16 cellular contexts compared by ENCODE assay signal in genomic region chr7:73768661-73769480, GRCh38. TPM values are rescaled to one million over a fixed set of nuclear protein-coding genes. Genes with fewer than 3 reads are reported as not detected.
DNase-seq lines count a peak whose midpoint lies in the region; ATAC-seq and TF ChIP-seq lines count a peak whose summit lies in the region.
"Had no signal": no experiment of that assay in that cellular context is flagged by ENCODE, and none has a peak within 500 bp of the region (broad histone marks: within the 10 kb centered on the region; RNA-seq: fewer than 3 reads in every experiment).

No MANE protein-coding gene starts in this region.

- H2AK9ac ChIP-seq in IMR-90 (replicated peaks; ENCODE audit: low read depth, low read length, poor library complexity) = no peak overlapping the region

- H3K4me1 Mint-ChIP-seq in CD8-positive, alpha-beta T cell (ENCODE audit: low read depth) = peaks cover 6% of the 10 kb centered on the region

- H3K9ac ChIP-seq in ES-I3 (ENCODE audit: low read depth, low read length) (peak overlapping the region; percentile 20; the same call in 1 of the 2 replicates), IMR-90 (ENCODE audit: low read depth, low read length) (no peak overlapping the region)

- 41% methylated on average over 15 of the region's 51 CpGs; no CpG with 5 or more reads in 1 of the 2 experiments for WGBS in IMR-90 (ENCODE audit: extremely low coverage in 2 of 2, insufficient read length in 1 of 2), 2 experiments
- 66% methylated on average over 51 of the region's 51 CpGs for WGBS in prostate gland

- dilution Hi-C loops in IMR-90 (cut with HindIII; ENCODE audit: low sequenced_read_pairs, unreplicated experiment) = no loop called here

- no peak overlapping the region for H2BK5ac ChIP-seq in IMR-90 (ENCODE audit: low read depth, low read length, poor library complexity, severe bottlenecking)

- BruUV-seq in IMR-90 (replicated peaks; lab: Mats Ljungman, UMichigan) = no TSS peak

- no peaks in the 10 kb centered on the region for H4K20me1 ChIP-seq in IMR-90 (ENCODE audit: insufficient read depth, low read length)

- H3K27ac ChIP-seq in IMR-90 (ENCODE audit: insufficient read depth, low read length) (no peak overlapping the region), prostate gland (peak overlapping the region; percentile 78 to 80)
- no peak overlapping the region for H3K27ac ChIP-seq in CD8-positive, alpha-beta T cell (ENCODE audit: low read depth, low read length)

- H4K91ac ChIP-seq in IMR-90 (ENCODE audit: insufficient read depth, low read depth, low read length) = no peak overlapping the region

- H3K27ac Mint-ChIP-seq in CD8-positive, alpha-beta T cell = no peak overlapping the region
- H3K27ac Mint-ChIP-seq: activated T-helper 1 cell treated with anti-CD3 and anti-CD28 coated beads, Interleukin-12 subunit alpha, Interleukin-12 subunit beta, Interleukin-2, Interleukin-4 antibody, amounts not matched to agents 30 ng/mL and 10 ng/mL and 1 ng/mL, durations not matched to agents 14 hours and 24 hours and 36 hours; memory B cell had no signal

- TF ChIP-seq POLR2A in IMR-90 (IDR thresholded peaks at IDR 0.05; ENCODE audit: low read depth, low read length) (no peak), prostate gland (IDR thresholded peaks at IDR 0.05) (no peak)

- H3K79me1 ChIP-seq in IMR-90 (ENCODE audit: low read depth in 1 of 2, low read length in 2 of 2) = no peaks in the 10 kb centered on the region

- no peaks in the 10 kb centered on the region for H3K36me3 Mint-ChIP-seq in CD8-positive, alpha-beta T cell

- H3K4me2 ChIP-seq in IMR-90 (ENCODE audit: low read depth, low read length) = no peak overlapping the region

- POLR2A ChIA-PET in IMR-90 (lab: Charles Lee; ENCODE audit: unreplicated experiment) = no interaction called here
- POLR2A ChIA-PET in CD8-positive, alpha-beta T cell (lab: Charles Lee) = no interaction called here

- H3K14ac ChIP-seq in IMR-90 (replicated peaks; ENCODE audit: low read depth, low read length) = no peak overlapping the region

- intact Hi-C loops in IMR-90 (cut with micrococcal nuclease) = no loop called here
- intact Hi-C loops in prostate gland (cut with DNase I) = no loop called here
- intact Hi-C loops in CD8-positive, alpha-beta T cell (cut with DNase I, micrococcal nuclease) = no loop called here

- H3K36me3 ChIP-seq in ES-I3 (ENCODE audit: insufficient read depth, low read length) = no peaks in the 10 kb centered on the region
- no peaks in the 10 kb centered on the region for H3K36me3 ChIP-seq in IMR-90 (ENCODE audit: control insufficient read depth, insufficient read depth, low read length)
- H3K36me3 ChIP-seq in prostate gland = no peaks in the 10 kb centered on the region
- H3K36me3 ChIP-seq in CD8-positive, alpha-beta T cell (ENCODE audit: insufficient read depth, low read length) = no peaks in the 10 kb centered on the region

- ATAC-seq in IMR-90 (ENCODE audit: low read depth) (0 out of 2 replicates have a peak, but pooled peaks have one; percentile 15), GM21526 (IDR thresholded peaks at IDR 0.05; ENCODE audit: low FRiP score, unreplicated experiment) (no peak)
- ATAC-seq in CD8-positive, alpha-beta T cell = no peak

- in situ Hi-C loops in IMR-90 (cut with MboI; ENCODE audit: low sequenced_read_pairs) = no loop called here

- no peak for DNase-seq in IMR-90
- DNase-seq in foreskin fibroblast = peak in 1 of 2 donors; percentile 17
- no peak for DNase-seq in prostate gland (ENCODE audit: low spot score)
- no peak for DNase-seq in stimulated activated naive CD4-positive, alpha-beta T cell treated with Interleukin-2 at 50 U/mL for 16 hours (lab: John Stamatoyannopoulos, UW)
- no peak for DNase-seq in CD8-positive, alpha-beta T cell
- DNase-seq: activated CD4-positive, alpha-beta T cell treated with anti-CD3 and anti-CD28 coated beads for 4 hours; effector memory CD4-positive, alpha-beta T cell; glutamatergic neuron; GOT3; NCI-H1436 had no signal

- H3K4me3 Mint-ChIP-seq in CD8-positive, alpha-beta T cell = no peak overlapping the region
- H3K4me3 Mint-ChIP-seq: activated T-helper 1 cell treated with anti-CD3 and anti-CD28 coated beads, Interleukin-12 subunit alpha, Interleukin-12 subunit beta, Interleukin-2, Interleukin-4 antibody, amounts not matched to agents 30 ng/mL and 10 ng/mL and 1 ng/mL, durations not matched to agents 14 hours and 24 hours and 36 hours had no signal

- no peak overlapping the region for H4K8ac ChIP-seq in IMR-90 (ENCODE audit: low read depth in 2 of 2, low read length in 2 of 2)

- TF ChIP-seq CTCF in IMR-90 (conservative IDR thresholded peaks at IDR 0.05; ENCODE audit: low read depth, low read length) = no peak
- peak; percentile 22 for TF ChIP-seq CTCF in foreskin fibroblast (IDR thresholded peaks at IDR 0.05; ENCODE audit: low read depth, low read length)
- TF ChIP-seq CTCF in prostate gland (IDR thresholded peaks at IDR 0.05) = no peak
- no peak for TF ChIP-seq CTCF in CD8-positive, alpha-beta T cell (IDR thresholded peaks at IDR 0.05)

- no peak overlapping the region for H3K18ac ChIP-seq in IMR-90 (ENCODE audit: low read depth, low read length)

- no peaks in the 10 kb centered on the region for H3K9me3 Mint-ChIP-seq in CD8-positive, alpha-beta T cell
- H3K9me3 Mint-ChIP-seq: activated T-helper 1 cell treated with anti-CD3 and anti-CD28 coated beads, Interleukin-12 subunit alpha, Interleukin-12 subunit beta, Interleukin-2, Interleukin-4 antibody, amounts not matched to agents 30 ng/mL and 10 ng/mL and 1 ng/mL, durations not matched to agents 14 hours and 24 hours and 36 hours; memory B cell had no signal

- H3K27me3 Mint-ChIP-seq in CD8-positive, alpha-beta T cell (ENCODE audit: low read depth) = peaks cover 38% of the 10 kb centered on the region

- no peak overlapping the region for H3K4ac ChIP-seq in IMR-90 (ENCODE audit: low read depth, low read length)

- H4K5ac ChIP-seq in IMR-90 (ENCODE audit: low read depth, low read length) = no peak overlapping the region

- CTCF ChIA-PET in IMR-90 (lab: Yijun Ruan, JAX) = no interaction called here
- CTCF ChIA-PET in CD8-positive, alpha-beta T cell (lab: Charles Lee) = no interaction called here

- no peak overlapping the region for H3K56ac ChIP-seq in IMR-90 (ENCODE audit: extremely low read depth, insufficient read depth, low read length)

- TF ChIP-seq RAD21 in IMR-90 (IDR thresholded peaks at IDR 0.05; ENCODE audit: low read length) = no peak

- H3K9me1 ChIP-seq in IMR-90 (ENCODE audit: insufficient read depth, low read length) = no peaks in the 10 kb centered on the region

- H2AFZ ChIP-seq in IMR-90 (replicated peaks; ENCODE audit: low read length, poor library complexity) = no peak overlapping the region

- H2AK5ac ChIP-seq in IMR-90 (ENCODE audit: low read depth, low read length) = no peak overlapping the region

- no peak overlapping the region for H3K4me3 ChIP-seq in IMR-90 (ENCODE audit: insufficient read depth, low read depth, low read length)
- no peak overlapping the region for H3K4me3 ChIP-seq in foreskin fibroblast (ENCODE audit: low read depth in 1 of 2, low read length in 2 of 2)
- H3K4me3 ChIP-seq in prostate gland = peak overlapping the region; percentile 34 to 42
- H3K4me3 ChIP-seq in CD8-positive, alpha-beta T cell (ENCODE audit: low read depth, low read length) = no peak overlapping the region
- H3K4me3 ChIP-seq: GM12878 had no signal

- H2BK20ac ChIP-seq in IMR-90 (ENCODE audit: low read depth, low read length) = no peak overlapping the region

- no peak overlapping the region for H2BK120ac ChIP-seq in IMR-90 (ENCODE audit: low read depth, low read length)

- H3K23ac ChIP-seq in IMR-90 (ENCODE audit: low read depth, low read length) = no peak overlapping the region

- H3K4me1 ChIP-seq in ES-I3 (ENCODE audit: insufficient read depth, low read length) (no peaks in the 10 kb centered on the region), IMR-90 (ENCODE audit: control insufficient read depth, insufficient read depth, low read length) (peaks cover 4% of the 10 kb centered on the region; the same call in 1 of the 2 replicates), prostate gland (replicated peaks) (no peaks in the 10 kb centered on the region)
- peaks cover 5% of the 10 kb centered on the region for H3K4me1 ChIP-seq in CD8-positive, alpha-beta T cell (ENCODE audit: insufficient read depth, low read length)

- H3K9me3 ChIP-seq in ES-I3 (ENCODE audit: control insufficient read depth, insufficient read depth, low read length) (no peaks in the 10 kb centered on the region), IMR-90 (ENCODE audit: control insufficient read depth, insufficient read depth, low read length) (no peaks in the 10 kb centered on the region; the same call in 1 of the 2 replicates), prostate gland (no peaks in the 10 kb centered on the region)
- H3K9me3 ChIP-seq in CD8-positive, alpha-beta T cell (ENCODE audit: low read length) = no peaks in the 10 kb centered on the region

- H3K27me3 ChIP-seq in IMR-90 (ENCODE audit: control insufficient read depth, insufficient read depth, low read length) = peaks cover 37% of the 10 kb centered on the region
- no peaks in the 10 kb centered on the region for H3K27me3 ChIP-seq in prostate gland (replicated peaks; ENCODE audit: insufficient read depth)
- peaks cover 8% of the 10 kb centered on the region for H3K27me3 ChIP-seq in CD8-positive, alpha-beta T cell (ENCODE audit: insufficient read depth, low read length)

- no peak overlapping the region for H2BK15ac ChIP-seq in IMR-90 (ENCODE audit: low read depth, low read length)

TF ChIP-seq in IMR-90, 13 proteins besides CTCF, POLR2A, EP300 and RAD21 (continues in another document):
- TF ChIP-seq SMC3 (IDR thresholded peaks at IDR 0.05; ENCODE audit: low read depth, low read length) (no peak), MXI1 (IDR thresholded peaks at IDR 0.05; ENCODE audit: borderline replicate concordance, low read depth, low read length) (no peak), FOS (IDR thresholded peaks at IDR 0.05; ENCODE audit: low read depth, low read length) (no peak)

RNA-seq across cellular contexts. Expression of gene CLDN3, which starts 1.2 kb away (rescaled TPM):
- total RNA-seq in IMR-90 (2012; rRNA removed) (0.18 TPM in 1 of 2 replicates, not detected in the other), prostate gland (100 to 1,000 TPM; 156 to 176 TPM)
- polyA plus RNA-seq in IMR-90 (2012; rRNA removed) = 0.12 and 0.16 TPM in 2 replicates
- polyA plus RNA-seq in IMR-90 (2012; cell fraction: cytosol; rRNA removed) = 0.30 and 0.37 TPM in 2 replicates
- polyA plus RNA-seq in IMR-90 (2012; cell fraction: nucleus; rRNA removed; ENCODE audit: low replicate concordance) = 0.12 TPM in 1 of 2 replicates, not detected in the other
- total RNA-seq in CD8-positive, alpha-beta T cell = not detected
- total RNA-seq: activated T-helper 1 cell treated with anti-CD3 and anti-CD28 coated beads, Interleukin-12 subunit alpha, Interleukin-12 subunit beta, Interleukin-2, Interleukin-4 antibody, amounts not matched to agents 30 ng/mL and 10 ng/mL and 1 ng/mL, durations not matched to agents 14 hours and 24 hours and 36 hours; GM12878; HT1080 had no signal

RNA-seq across cellular contexts. Expression of gene ABHD11, which starts 30.3 kb away (rescaled TPM):
- 13.4 and 14.2 TPM in 2 replicates for total RNA-seq in IMR-90 (2012; rRNA removed)
- polyA plus RNA-seq in IMR-90 (2012; rRNA removed) = 19.9 and 22.6 TPM in 2 replicates
- polyA plus RNA-seq in IMR-90 (2012; cell fraction: cytosol; rRNA removed) = 16.7 and 17.6 TPM in 2 replicates
- polyA plus RNA-seq in IMR-90 (2012; cell fraction: nucleus; rRNA removed; ENCODE audit: low replicate concordance) = 7.5 and 18.0 TPM in 2 replicates
- 10 to 100 TPM; 55.2 to 87.8 TPM for total RNA-seq in prostate gland
- 10 to 100 TPM; 12.2 to 12.3 TPM for total RNA-seq in CD8-positive, alpha-beta T cell

RNA-seq across cellular contexts. Expression of gene STX1A, which starts 49.4 kb away (rescaled TPM):
- total RNA-seq in IMR-90 (2012; rRNA removed) = 9.3 and 10.0 TPM in 2 replicates
- 22.0 and 22.6 TPM in 2 replicates for polyA plus RNA-seq in IMR-90 (2012; rRNA removed)
- polyA plus RNA-seq in IMR-90 (2012; cell fraction: cytosol; rRNA removed) = 9.5 and 18.4 TPM in 2 replicates
- polyA plus RNA-seq in IMR-90 (2012; cell fraction: nucleus; rRNA removed; ENCODE audit: low replicate concordance) = 99.0 and 183 TPM in 2 replicates
- 10 to 100 TPM in 1 of 2 donors, 1 to 10 TPM in 1; 6.8 to 15.3 TPM for total RNA-seq in prostate gland
- 10 to 100 TPM; 18.2 to 20.8 TPM for total RNA-seq in CD8-positive, alpha-beta T cell

Comparison
In these comparisons a context has a peak if more than half of its experiments do, and no peak if none do; other contexts are left out.
1. H3K27ac ChIP-seq: peak in prostate gland (2 of 2); none in IMR-90 (single experiment) and CD8-positive, alpha-beta T cell (single experiment).
2. H3K4me3 ChIP-seq: peak in prostate gland (2 of 2); none in IMR-90 (single experiment), foreskin fibroblast (0 of 2) and CD8-positive, alpha-beta T cell (single experiment).
3. RNA of gene CLDN3, which starts 1.2 kb away (total RNA-seq): 156 to 176 TPM in prostate gland; 0.18 TPM in IMR-90 and not detected in CD8-positive, alpha-beta T cell; every median in the first group is over 100 times any median in the second.